Comparison of ENCODE assay signal across 8 cellular contexts in the genomic region with DNA sequence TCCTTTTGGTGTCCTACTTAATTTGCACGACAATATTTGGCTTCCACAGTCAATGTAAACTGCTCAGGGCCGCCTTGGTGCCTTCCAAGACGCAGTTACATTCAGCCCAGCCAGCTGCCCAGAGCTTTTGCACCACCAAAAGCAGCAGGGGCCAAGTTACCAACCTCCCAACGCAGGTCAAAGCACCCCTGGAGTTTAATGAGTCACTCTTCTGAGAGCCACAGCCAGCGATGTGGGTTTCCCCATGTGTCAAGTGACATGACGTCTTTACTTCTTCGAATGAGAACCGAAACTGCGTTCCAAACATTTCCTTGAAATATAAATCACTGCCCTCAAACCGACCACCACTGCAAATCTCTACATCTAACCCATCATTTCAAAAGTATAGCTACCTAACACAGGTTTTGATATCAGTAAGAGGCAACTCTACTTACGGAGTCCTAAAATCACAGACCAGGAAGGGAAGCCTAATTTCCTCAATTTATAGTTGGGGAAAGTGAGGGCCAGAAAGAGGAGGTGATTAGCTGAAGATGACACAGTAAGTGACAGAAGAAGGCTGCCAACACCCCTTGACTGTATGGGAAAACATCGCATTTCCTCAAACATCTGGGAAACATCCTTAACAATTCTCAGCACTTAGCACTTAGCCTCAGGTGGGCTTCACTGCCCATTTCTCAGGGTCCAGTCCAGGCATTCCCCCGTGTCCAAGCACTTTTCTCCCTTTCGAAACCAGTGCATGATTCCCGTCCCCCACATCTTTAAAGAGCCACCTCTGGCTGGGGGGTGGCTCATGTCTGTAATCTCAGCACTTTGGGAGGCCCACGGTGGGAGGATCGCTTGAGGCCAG. TPM values are rescaled to one million over a fixed set of nuclear protein-coding genes. Genes with fewer than 3 reads are reported as not detected.
DNase-seq lines count a peak whose midpoint lies in the region; ATAC-seq and TF ChIP-seq lines count a peak whose summit lies in the region.

No MANE protein-coding gene starts in this region.

- intact Hi-C loops in left ventricle myocardium inferior (cut with micrococcal nuclease): no loop called here

- no peaks in the 10 kb centered on the region for H3K36me3 ChIP-seq in left ventricle myocardium inferior

- no peaks in the 10 kb centered on the region for H3K27me3 ChIP-seq in left ventricle myocardium inferior (ENCODE audit: low read depth)

- DNase-seq in NCI-H69 (lab: John Stamatoyannopoulos, UW) (peak; percentile 17), left ventricle myocardium inferior (no peak), D341Med (ENCODE audit: low spot score) (no peak), dedifferentiated amniotic fluid mesenchymal stem cell (ENCODE audit: extremely low spot score) (no peak)
- DNase-seq in activated T-cell treated with anti-CD3 and anti-CD28 coated beads, Interleukin-2, amount 50 U/mL, for 1 hour: peak; percentile 43
- DNase-seq in stimulated activated CD4-positive, alpha-beta T cell treated with anti-CD3 and anti-CD28 coated beads, Interleukin-12 subunit alpha, Interleukin-12 subunit beta, amount 100 ng/mL, for 4 hours: peak; percentile 41

- no peak overlapping the region for H3K4me3 ChIP-seq in left ventricle myocardium inferior

- H3K4me1 ChIP-seq in left ventricle myocardium inferior: peaks cover 33% of the 10 kb centered on the region

- ATAC-seq in GM18909 (IDR thresholded peaks at IDR 0.05; ENCODE audit: poor library complexity, unreplicated experiment) (peak; percentile 99), HG02852 (IDR thresholded peaks at IDR 0.05; ENCODE audit: unreplicated experiment) (peak; percentile 93)

- no peak for TF ChIP-seq CTCF in left ventricle myocardium inferior (IDR thresholded peaks at IDR 0.05; ENCODE audit: borderline replicate concordance)

- peak overlapping the region; percentile 11 for H3K27ac ChIP-seq in left ventricle myocardium inferior (replicated peaks)

- no peaks in the 10 kb centered on the region for H3K9me3 ChIP-seq in left ventricle myocardium inferior (replicated peaks)

RNA-seq across cellular contexts. Expression of a gene that starts 24.5 kb away (rescaled TPM):
- total RNA-seq in left ventricle myocardium inferior: 1.8 TPM

Comparison
In these comparisons a context has a peak if more than half of its experiments do, and no peak if none do; other contexts are left out.
1. DNase-seq: peak in NCI-H69 (single experiment), activated T-cell treated with anti-CD3 and anti-CD28 coated beads, Interleukin-2, amount 50 U/mL, for 1 hour (single experiment) and stimulated activated CD4-positive, alpha-beta T cell treated with anti-CD3 and anti-CD28 coated beads, Interleukin-12 subunit alpha, Interleukin-12 subunit beta, amount 100 ng/mL, for 4 hours (single experiment); none in left ventricle myocardium inferior (single experiment), D341Med (single experiment) and dedifferentiated amniotic fluid mesenchymal stem cell (single experiment).